In the genomic region with DNA sequence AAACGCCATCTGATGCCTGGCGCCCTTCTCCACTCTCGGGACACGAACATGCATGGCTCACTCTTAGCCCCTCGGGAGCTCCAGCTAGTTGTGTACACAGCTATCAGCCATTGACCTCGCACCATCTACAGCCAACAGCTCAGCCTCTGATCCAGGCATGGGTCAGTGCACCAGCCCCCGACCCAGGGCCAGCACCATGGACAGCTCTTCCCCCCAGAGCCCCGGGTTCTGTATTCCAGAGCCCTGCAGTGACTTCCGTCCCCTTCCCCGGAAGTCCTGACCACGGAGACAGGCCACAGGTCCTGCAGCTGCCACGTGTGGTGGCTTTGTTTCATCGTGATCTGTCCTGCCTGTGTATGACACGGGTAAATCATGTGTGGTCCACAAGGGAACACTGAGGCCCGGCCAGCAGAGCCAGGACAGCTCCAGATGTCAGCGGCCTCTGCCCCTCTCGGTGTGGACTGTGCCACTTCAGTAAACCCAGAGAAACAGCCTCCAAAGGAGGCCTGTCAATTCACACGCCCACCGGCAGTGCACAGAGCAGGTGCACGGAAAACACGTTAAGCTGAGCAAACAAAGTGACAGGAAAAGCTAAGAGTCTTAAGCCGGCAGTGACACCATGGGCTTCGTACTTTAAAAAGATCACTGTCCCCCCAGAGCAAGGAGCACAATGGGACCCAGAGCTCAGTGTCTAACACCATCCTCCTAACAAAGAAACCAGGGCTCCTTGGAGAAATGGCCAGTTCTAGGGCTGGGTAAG, we compare ENCODE assay signal across 17 cellular contexts. TPM values are rescaled to one million over a fixed set of nuclear protein-coding genes. Genes with fewer than 3 reads are reported as not detected.
DNase-seq lines count a peak whose midpoint lies in the region; ATAC-seq, FAIRE-seq and TF ChIP-seq lines count a peak whose summit lies in the region.
"Had no signal": no experiment of that assay in that cellular context is flagged by ENCODE, and none has a peak within 500 bp of the region (broad histone marks: within the 10 kb centered on the region; RNA-seq: fewer than 3 reads in every experiment).

No MANE protein-coding gene starts in this region.

- H3K9me3 ChIP-seq in K562 (replicated peaks; ENCODE audit: control insufficient read depth, insufficient read depth, low read depth, low read length) (no peaks in the 10 kb centered on the region), neuronal stem cell (replicated peaks in 1 of 2; ENCODE audit: control insufficient read depth in 2 of 2, insufficient read depth in 1 of 2, low read depth in 1 of 2, low read length in 2 of 2) (no peaks in the 10 kb centered on the region)
- H3K9me3 ChIP-seq: pancreas, thyroid gland had no signal

- no peak overlapping the region for H2BK12ac ChIP-seq in neuronal stem cell (ENCODE audit: low read length)

- H3K27me3 ChIP-seq in K562 (ENCODE audit: control insufficient read depth in 2 of 2, insufficient read depth in 2 of 2, low read length in 2 of 2) (peaks cover 8 to 67% of the 10 kb centered on the region in 2 experiments; a peak in 4 of 5 replicates), neuronal stem cell (ENCODE audit: control insufficient read depth in 3 of 3, insufficient read depth in 3 of 3, low read depth in 1 of 3, low read length in 3 of 3) (no peaks in the 10 kb centered on the region)
- H3K27me3 ChIP-seq: pancreas, thyroid gland had no signal

- no peak overlapping the region for H3K9ac ChIP-seq in K562 (ENCODE audit: insufficient read depth in 1 of 2, low read depth in 2 of 2, low read length in 2 of 2)
- H3K9ac ChIP-seq in neuronal stem cell (ENCODE audit: low read depth, low read length, poor library complexity): no peak overlapping the region

- TF ChIP-seq EP300 in K562 (IDR thresholded peaks at IDR 0.05; ENCODE audit: low read length): no peak

- no peaks in the 10 kb centered on the region for H3K79me1 ChIP-seq in neuronal stem cell (ENCODE audit: low read depth, low read length)

- CTCF ChIA-PET in K562 (lab: Yijun Ruan, JAX; ENCODE audit: low intra/inter-chr PET ratio): no interaction called here

- WGBS in K562 (ENCODE audit: insufficient coverage, low coverage, missing lambda C conversion rate): 6% methylated on average over 20 of the region's 23 CpGs
- WGBS in neuronal stem cell (ENCODE audit: extremely low coverage in 2 of 2, insufficient read length in 2 of 2, insufficient replicate concordance in 1 of 2), 2 donors: no CpG with 5 or more reads among the region's 23 CpGs

- H2AFZ ChIP-seq in K562 (ENCODE audit: low read depth, low read length): no peak overlapping the region
- no peak overlapping the region for H2AFZ ChIP-seq in neuronal stem cell (ENCODE audit: low read length)

- H2BK5ac ChIP-seq in neuronal stem cell (ENCODE audit: low read length): no peak overlapping the region

- no peak overlapping the region for H3K23ac ChIP-seq in neuronal stem cell (ENCODE audit: low read depth, low read length, poor library complexity)

- no peak overlapping the region for H3K4ac ChIP-seq in neuronal stem cell (ENCODE audit: low read length)

- intact Hi-C loops in K562 (cut with micrococcal nuclease): no loop called here

- no peak overlapping the region for H2BK120ac ChIP-seq in neuronal stem cell (ENCODE audit: low read depth, low read length)

- H3K4me1 ChIP-seq in K562 (replicated peaks in 1 of 2; ENCODE audit: control insufficient read depth in 2 of 2, insufficient read depth in 2 of 2, low read length in 2 of 2) (peaks cover 0 to 10% of the 10 kb centered on the region in 2 experiments; a peak in 2 of 5 replicates), neuronal stem cell (ENCODE audit: control insufficient read depth in 2 of 2, insufficient read depth in 1 of 2, low read depth in 1 of 2, low read length in 2 of 2) (peaks cover 12 to 22% of the 10 kb centered on the region in 2 donors)
- H3K4me1 ChIP-seq: pancreas had no signal

- peak; percentile 80; the same call in 2 of the 3 replicates for ATAC-seq in K562
- ATAC-seq in HG02884 (IDR thresholded peaks at IDR 0.05; ENCODE audit: unreplicated experiment): no peak
- ATAC-seq: pancreas had no signal

- no peak for FAIRE-seq in K562 (lab: Jason Lieb, UNC)
- FAIRE-seq: pancreas had no signal

- H2BK15ac ChIP-seq in neuronal stem cell (ENCODE audit: low read length): no peak overlapping the region

- H3K4me2 ChIP-seq in K562 (ENCODE audit: insufficient read depth, low read length) (no peak overlapping the region), neuronal stem cell (ENCODE audit: insufficient read depth, low read length, poor library complexity, severe bottlenecking) (no peak overlapping the region)

- H3K79me2 ChIP-seq in K562 (ENCODE audit: control insufficient read depth, insufficient read depth, low read length): no peaks in the 10 kb centered on the region

- H3K9me1 ChIP-seq in K562 (ENCODE audit: control insufficient read depth, insufficient read depth, low read length): peaks cover 2% of the 10 kb centered on the region

- H3K36me3 ChIP-seq in K562 (ENCODE audit: control insufficient read depth, insufficient read depth, low read length) (no peaks in the 10 kb centered on the region), neuronal stem cell (replicated peaks in 1 of 2; ENCODE audit: control insufficient read depth in 2 of 2, insufficient read depth in 2 of 2, low read length in 2 of 2) (no peaks in the 10 kb centered on the region)
- H3K36me3 ChIP-seq: pancreas, thyroid gland had no signal

- no peak overlapping the region for H3K18ac ChIP-seq in neuronal stem cell (ENCODE audit: low read length)

- POLR2A ChIA-PET in K562 (lab: Yijun Ruan, JAX): interaction anchor here (0.6 kb wide), 1 partner anchor 796 kb away, joined by 3 read pairs; no protein-coding TSS in a partner anchor

- H4K20me1 ChIP-seq in K562 (replicated peaks; ENCODE audit: control insufficient read depth, insufficient read depth, low read length): peaks cover 8% of the 10 kb centered on the region

- H4K8ac ChIP-seq in neuronal stem cell (ENCODE audit: low read depth, low read length): no peak overlapping the region

- no peak overlapping the region for H3K14ac ChIP-seq in neuronal stem cell (ENCODE audit: low read length)

- no peak for TF ChIP-seq CTCF in K562 (IDR thresholded peaks at IDR 0.05 in 2 of 3, conservative IDR thresholded peaks at IDR 0.05 in 1 of 3; ENCODE audit: insufficient read depth in 2 of 3, low read depth in 1 of 3, low read length in 3 of 3)

- H3K27ac ChIP-seq in K562 (ENCODE audit: extremely low read depth, low read depth, low read length) (no peak overlapping the region), neuronal stem cell (replicated peaks; ENCODE audit: low read length) (no peak overlapping the region)
- H3K27ac ChIP-seq: pancreas had no signal

- no peak for TF ChIP-seq RAD21 in K562 (CRISPR knock-in tag; conservative IDR thresholded peaks at IDR 0.05 in 1 of 2, IDR thresholded peaks at IDR 0.05 in 1 of 2)

- no peak overlapping the region for H3K4me3 ChIP-seq in K562
- H3K4me3 ChIP-seq in neuronal stem cell (ENCODE audit: low read length in 2 of 2): peak overlapping the region in 1 of 2 donors; percentile 18
- H3K4me3 ChIP-seq: pancreas, thyroid gland had no signal

- H4K91ac ChIP-seq in neuronal stem cell (ENCODE audit: low read depth, low read length, poor library complexity): no peak overlapping the region

- in situ Hi-C loops in K562 (cut with MboI): no loop called here

- no TSS peak for BruUV-seq in K562 (replicated peaks; lab: Mats Ljungman, UMichigan)

- DNase-seq in NCI-H1105 (lab: John Stamatoyannopoulos, UW) (peak; percentile 1), NCI-H1105 treated with DMSO at 0.1 percent for 48 hours (lab: John Stamatoyannopoulos, UW) (no peak), NCI-H1436 (lab: John Stamatoyannopoulos, UW) (peak; percentile 86), K562 (ENCODE audit: extremely low read depth in 1 of 4, low spot score in 3 of 4) (peak; percentile 34 to 67 (median 62)), neuronal stem cell (ENCODE audit: low spot score) (peak; percentile 64), putamen (ENCODE audit: low spot score) (no peak)
- no peak for DNase-seq in activated naive CD4-positive, alpha-beta T cell (lab: John Stamatoyannopoulos, UW)
- DNase-seq: 8988T; activated naive CD4-positive, alpha-beta T cell treated with Interleukin-2 at 50 U/mL for 16 hours; CD8-positive, alpha-beta memory T cell; erythroblast; hippocampal formation; KBM-7; NCI-H446 treated with DMSO at 0.1 percent for 48 hours; thyroid gland had no signal

- H2AK5ac ChIP-seq in neuronal stem cell (ENCODE audit: low read depth, low read length): no peak overlapping the region

- TF ChIP-seq POLR2A in K562 (conservative IDR thresholded peaks at IDR 0.05): no peak

RNA-seq across cellular contexts. Expression of gene STK32C, which starts 13.0 kb away (rescaled TPM):
- total RNA-seq in K562 (2011; cell fraction: chromatin; rRNA removed; ENCODE audit: low replicate concordance): 6.5 and 11.6 TPM in 2 replicates
- total RNA-seq in K562 (2011; cell fraction: nucleolus; rRNA removed): 13.8 and 19.2 TPM in 2 replicates
- 12.1 and 15.1 TPM in 2 replicates for total RNA-seq in K562 (2011; cell fraction: nucleoplasm; rRNA removed)
- total RNA-seq in K562 (2014; rRNA removed): 15.4 and 20.6 TPM in 2 replicates
- 4.5 and 5.1 TPM in 2 replicates for total RNA-seq in K562 (2014; rRNA removed; fragmentation: Illumina TruSeq; extraction: Trizol)
- 6.5 and 8.3 TPM in 2 replicates for total RNA-seq in K562 (2015; rRNA removed; fragmentation: Illumina TruSeq; extraction: Trizol)
- total RNA-seq in K562 (2021): 11.5 and 14.1 TPM in 2 replicates
- 8.2 and 8.9 TPM in 2 replicates for polyA plus RNA-seq in K562 (2011; rRNA removed)
- 5.6 and 6.4 TPM in 2 replicates for polyA plus RNA-seq in K562 (2011; cell fraction: cytosol; rRNA removed)
- polyA plus RNA-seq in K562 (2011; cell fraction: nucleus; rRNA removed): 12.3 and 14.7 TPM in 2 replicates
- 11.5 and 18.9 TPM in 2 replicates for polyA plus RNA-seq in K562 (2012)
- 4.7 and 9.7 TPM in 2 replicates for polyA plus RNA-seq in K562 (2014; fragmentation: Illumina TruSeq; extraction: Trizol)
- 1 to 10 TPM; 1.5 to 2.4 TPM for polyA plus RNA-seq in K562 (2014; fragmentation: Nextera tagmentation; extraction: Ambion mirVana)
- polyA plus RNA-seq in K562 (2014; rRNA removed): 18.5 and 20.9 TPM in 2 replicates
- 4.0 and 5.7 TPM in 2 replicates for polyA minus RNA-seq in K562 (2011; rRNA and poly(A)+ RNA removed)
- polyA minus RNA-seq in K562 (2011; cell fraction: cytosol; rRNA and poly(A)+ RNA removed): 3.5 and 3.9 TPM in 2 replicates
- polyA minus RNA-seq in K562 (2011; cell fraction: nucleus; rRNA and poly(A)+ RNA removed): 8.2 and 8.3 TPM in 2 replicates
- polyA plus RNA-seq in neuronal stem cell (2013, experiment 1 of 2): 20.6 TPM
- polyA plus RNA-seq in neuronal stem cell (2013, experiment 2 of 2): 21.2 TPM

RNA-seq across cellular contexts. Expression of gene LRRC27, which starts 37.3 kb away (rescaled TPM):
- 8.1 and 11.5 TPM in 2 replicates for total RNA-seq in K562 (2011; cell fraction: chromatin; rRNA removed; ENCODE audit: low replicate concordance)
- total RNA-seq in K562 (2011; cell fraction: nucleolus; rRNA removed): 4.9 and 5.3 TPM in 2 replicates
- 4.6 and 5.2 TPM in 2 replicates for total RNA-seq in K562 (2011; cell fraction: nucleoplasm; rRNA removed)
- 1.00 and 2.2 TPM in 2 replicates for total RNA-seq in K562 (2014; rRNA removed)
- total RNA-seq in K562 (2014; rRNA removed; fragmentation: Illumina TruSeq; extraction: Trizol): 1.3 and 1.5 TPM in 2 replicates
- total RNA-seq in K562 (2015; rRNA removed; fragmentation: Illumina TruSeq; extraction: Trizol): 1.2 and 1.3 TPM in 2 replicates
- 2.3 TPM in 2 replicates for total RNA-seq in K562 (2021)
- 2.2 and 2.3 TPM in 2 replicates for polyA plus RNA-seq in K562 (2011; rRNA removed)
- 1.8 and 2.2 TPM in 2 replicates for polyA plus RNA-seq in K562 (2011; cell fraction: cytosol; rRNA removed)
- polyA plus RNA-seq in K562 (2011; cell fraction: nucleus; rRNA removed): 7.7 and 13.9 TPM in 2 replicates
- 1.8 and 5.9 TPM in 2 replicates for polyA plus RNA-seq in K562 (2012)
- 1.4 and 2.6 TPM in 2 replicates for polyA plus RNA-seq in K562 (2014; fragmentation: Illumina TruSeq; extraction: Trizol)
- polyA plus RNA-seq in K562 (2014; fragmentation: Nextera tagmentation; extraction: Ambion mirVana): under 1 TPM; 0.10 to 0.38 TPM
- polyA plus RNA-seq in K562 (2014; rRNA removed): 1.7 and 2.7 TPM in 2 replicates
- 0.93 and 1.4 TPM in 2 replicates for polyA minus RNA-seq in K562 (2011; rRNA and poly(A)+ RNA removed)
- 0.86 TPM in 1 of 2 replicates, not detected in the other for polyA minus RNA-seq in K562 (2011; cell fraction: cytosol; rRNA and poly(A)+ RNA removed)
- 2.7 and 3.3 TPM in 2 replicates for polyA minus RNA-seq in K562 (2011; cell fraction: nucleus; rRNA and poly(A)+ RNA removed)
- 12.6 TPM for polyA plus RNA-seq in neuronal stem cell (2013, experiment 1 of 2)
- 11.2 TPM for polyA plus RNA-seq in neuronal stem cell (2013, experiment 2 of 2)

Comparison
In these comparisons a context has a peak if more than half of its experiments do, and no peak if none do; other contexts are left out.
1. DNase-seq: peak in NCI-H1105 (single experiment), NCI-H1436 (single experiment), K562 (4 of 4) and neuronal stem cell (single experiment); none in NCI-H1105 treated with DMSO at 0.1 percent for 48 hours (single experiment), activated naive CD4-positive, alpha-beta T cell (0 of 4) and putamen (single experiment).